1 cellular context compared by ENCODE assay signal in genomic region chr13:40341086-40341471, GRCh38.
TF ChIP-seq lines count a peak whose summit lies in the region.

No MANE protein-coding gene starts in this region.

TF ChIP-seq in SK-N-SH treated with all-trans-retinoic acid at 6 μM for 48 hours, 23 proteins besides CTCF, POLR2A, EP300 and RAD21 (continued from another document):
- TF ChIP-seq, protein P1, sequence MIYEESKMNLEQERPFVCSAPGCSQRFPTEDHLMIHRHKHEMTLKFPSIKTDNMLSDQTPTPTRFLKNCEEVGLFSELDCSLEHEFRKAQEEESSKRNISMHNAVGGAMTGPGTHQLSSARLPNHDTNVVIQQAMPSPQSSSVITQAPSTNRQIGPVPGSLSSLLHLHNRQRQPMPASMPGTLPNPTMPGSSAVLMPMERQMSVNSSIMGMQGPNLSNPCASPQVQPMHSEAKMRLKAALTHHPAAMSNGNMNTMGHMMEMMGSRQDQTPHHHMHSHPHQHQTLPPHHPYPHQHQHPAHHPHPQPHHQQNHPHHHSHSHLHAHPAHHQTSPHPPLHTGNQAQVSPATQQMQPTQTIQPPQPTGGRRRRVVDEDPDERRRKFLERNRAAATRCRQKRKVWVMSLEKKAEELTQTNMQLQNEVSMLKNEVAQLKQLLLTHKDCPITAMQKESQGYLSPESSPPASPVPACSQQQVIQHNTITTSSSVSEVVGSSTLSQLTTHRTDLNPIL (CRISPR knock-in tag; IDR thresholded peaks at IDR 0.05; ENCODE audit: low read depth), result no peak
- no peak for TF ChIP-seq ZFP30 (CRISPR knock-in tag; IDR thresholded peaks at IDR 0.05)
- TF ChIP-seq ISL1 (CRISPR knock-in tag; IDR thresholded peaks at IDR 0.05), result no peak
- no peak for TF ChIP-seq OSR1 (CRISPR knock-in tag; IDR thresholded peaks at IDR 0.05)
- TF ChIP-seq BACH2 (CRISPR knock-in tag; IDR thresholded peaks at IDR 0.05; ENCODE audit: borderline replicate concordance), result no peak
- TF ChIP-seq ZNF565 (CRISPR knock-in tag; conservative IDR thresholded peaks at IDR 0.05; ENCODE audit: low read depth), result no peak
- TF ChIP-seq ARNTL (CRISPR knock-in tag; IDR thresholded peaks at IDR 0.05; ENCODE audit: borderline replicate concordance, low read depth), result no peak
- no peak for TF ChIP-seq ZNF8 (CRISPR knock-in tag; IDR thresholded peaks at IDR 0.05)
- no peak for TF ChIP-seq GLIS3 (CRISPR knock-in tag; IDR thresholded peaks at IDR 0.05)
- TF ChIP-seq PPARA (CRISPR knock-in tag; IDR thresholded peaks at IDR 0.05; ENCODE audit: borderline replicate concordance), result no peak
TF ChIP-seq in SK-N-SH treated with all-trans-retinoic acid at 6 μM for 48 hours: peak in this region for 0.
